1 cellular context compared by ENCODE assay signal in the genomic region with DNA sequence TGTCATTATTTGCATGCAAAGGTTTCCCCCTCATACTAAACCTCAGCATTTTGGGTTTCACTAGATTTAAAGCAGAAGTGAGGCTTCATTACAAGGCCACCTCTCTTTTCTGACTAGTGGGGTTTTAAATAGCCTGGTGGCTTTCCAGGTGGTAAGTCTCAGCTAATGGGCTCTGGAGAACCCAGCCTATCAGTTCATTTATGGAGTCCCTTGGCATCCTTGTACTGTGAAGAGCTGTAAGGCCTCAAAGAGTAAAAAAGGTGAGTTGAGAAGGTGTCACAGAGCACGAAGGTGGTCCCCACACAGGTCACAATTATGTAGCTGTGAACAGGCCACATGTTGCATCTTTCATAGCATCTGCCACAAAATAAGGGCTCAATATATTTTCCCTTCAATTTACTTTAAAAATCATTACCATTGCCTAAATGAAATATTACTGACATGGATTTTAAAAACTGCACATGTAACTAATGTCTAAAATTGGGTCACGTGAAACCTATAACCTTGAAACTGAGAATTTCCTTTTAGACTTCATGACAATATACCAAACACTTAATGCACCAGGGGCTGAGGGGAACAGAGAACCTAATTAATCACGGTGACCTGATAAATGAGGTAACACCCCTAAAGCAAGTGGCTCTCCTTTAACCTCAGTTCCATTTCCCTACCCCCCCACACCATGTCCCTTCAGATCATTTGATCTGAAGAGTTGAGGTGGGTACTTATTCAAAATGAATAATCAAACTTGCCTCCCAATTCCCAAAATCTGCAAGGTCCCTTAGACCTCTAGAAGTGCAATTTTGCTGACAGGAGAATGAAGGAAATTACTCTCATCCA.
TF ChIP-seq lines count a peak whose summit lies in the region.

No MANE protein-coding gene starts in this region.

TF ChIP-seq in GM23338, 12 proteins besides CTCF, POLR2A, EP300 and RAD21 (continued from another document):
- TF ChIP-seq, protein P1, sequence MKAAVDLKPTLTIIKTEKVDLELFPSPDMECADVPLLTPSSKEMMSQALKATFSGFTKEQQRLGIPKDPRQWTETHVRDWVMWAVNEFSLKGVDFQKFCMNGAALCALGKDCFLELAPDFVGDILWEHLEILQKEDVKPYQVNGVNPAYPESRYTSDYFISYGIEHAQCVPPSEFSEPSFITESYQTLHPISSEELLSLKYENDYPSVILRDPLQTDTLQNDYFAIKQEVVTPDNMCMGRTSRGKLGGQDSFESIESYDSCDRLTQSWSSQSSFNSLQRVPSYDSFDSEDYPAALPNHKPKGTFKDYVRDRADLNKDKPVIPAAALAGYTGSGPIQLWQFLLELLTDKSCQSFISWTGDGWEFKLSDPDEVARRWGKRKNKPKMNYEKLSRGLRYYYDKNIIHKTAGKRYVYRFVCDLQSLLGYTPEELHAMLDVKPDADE (IDR thresholded peaks at IDR 0.05) = no peak
- TF ChIP-seq STAT1 (IDR thresholded peaks at IDR 0.05; ENCODE audit: unreplicated experiment) (no peak), EZH2phosphoT487 (IDR thresholded peaks at IDR 0.05; ENCODE audit: unreplicated experiment) (no peak), POLR2AphosphoS5 (IDR thresholded peaks at IDR 0.05; ENCODE audit: low read depth) (no peak)
- TF ChIP-seq, protein P2, sequence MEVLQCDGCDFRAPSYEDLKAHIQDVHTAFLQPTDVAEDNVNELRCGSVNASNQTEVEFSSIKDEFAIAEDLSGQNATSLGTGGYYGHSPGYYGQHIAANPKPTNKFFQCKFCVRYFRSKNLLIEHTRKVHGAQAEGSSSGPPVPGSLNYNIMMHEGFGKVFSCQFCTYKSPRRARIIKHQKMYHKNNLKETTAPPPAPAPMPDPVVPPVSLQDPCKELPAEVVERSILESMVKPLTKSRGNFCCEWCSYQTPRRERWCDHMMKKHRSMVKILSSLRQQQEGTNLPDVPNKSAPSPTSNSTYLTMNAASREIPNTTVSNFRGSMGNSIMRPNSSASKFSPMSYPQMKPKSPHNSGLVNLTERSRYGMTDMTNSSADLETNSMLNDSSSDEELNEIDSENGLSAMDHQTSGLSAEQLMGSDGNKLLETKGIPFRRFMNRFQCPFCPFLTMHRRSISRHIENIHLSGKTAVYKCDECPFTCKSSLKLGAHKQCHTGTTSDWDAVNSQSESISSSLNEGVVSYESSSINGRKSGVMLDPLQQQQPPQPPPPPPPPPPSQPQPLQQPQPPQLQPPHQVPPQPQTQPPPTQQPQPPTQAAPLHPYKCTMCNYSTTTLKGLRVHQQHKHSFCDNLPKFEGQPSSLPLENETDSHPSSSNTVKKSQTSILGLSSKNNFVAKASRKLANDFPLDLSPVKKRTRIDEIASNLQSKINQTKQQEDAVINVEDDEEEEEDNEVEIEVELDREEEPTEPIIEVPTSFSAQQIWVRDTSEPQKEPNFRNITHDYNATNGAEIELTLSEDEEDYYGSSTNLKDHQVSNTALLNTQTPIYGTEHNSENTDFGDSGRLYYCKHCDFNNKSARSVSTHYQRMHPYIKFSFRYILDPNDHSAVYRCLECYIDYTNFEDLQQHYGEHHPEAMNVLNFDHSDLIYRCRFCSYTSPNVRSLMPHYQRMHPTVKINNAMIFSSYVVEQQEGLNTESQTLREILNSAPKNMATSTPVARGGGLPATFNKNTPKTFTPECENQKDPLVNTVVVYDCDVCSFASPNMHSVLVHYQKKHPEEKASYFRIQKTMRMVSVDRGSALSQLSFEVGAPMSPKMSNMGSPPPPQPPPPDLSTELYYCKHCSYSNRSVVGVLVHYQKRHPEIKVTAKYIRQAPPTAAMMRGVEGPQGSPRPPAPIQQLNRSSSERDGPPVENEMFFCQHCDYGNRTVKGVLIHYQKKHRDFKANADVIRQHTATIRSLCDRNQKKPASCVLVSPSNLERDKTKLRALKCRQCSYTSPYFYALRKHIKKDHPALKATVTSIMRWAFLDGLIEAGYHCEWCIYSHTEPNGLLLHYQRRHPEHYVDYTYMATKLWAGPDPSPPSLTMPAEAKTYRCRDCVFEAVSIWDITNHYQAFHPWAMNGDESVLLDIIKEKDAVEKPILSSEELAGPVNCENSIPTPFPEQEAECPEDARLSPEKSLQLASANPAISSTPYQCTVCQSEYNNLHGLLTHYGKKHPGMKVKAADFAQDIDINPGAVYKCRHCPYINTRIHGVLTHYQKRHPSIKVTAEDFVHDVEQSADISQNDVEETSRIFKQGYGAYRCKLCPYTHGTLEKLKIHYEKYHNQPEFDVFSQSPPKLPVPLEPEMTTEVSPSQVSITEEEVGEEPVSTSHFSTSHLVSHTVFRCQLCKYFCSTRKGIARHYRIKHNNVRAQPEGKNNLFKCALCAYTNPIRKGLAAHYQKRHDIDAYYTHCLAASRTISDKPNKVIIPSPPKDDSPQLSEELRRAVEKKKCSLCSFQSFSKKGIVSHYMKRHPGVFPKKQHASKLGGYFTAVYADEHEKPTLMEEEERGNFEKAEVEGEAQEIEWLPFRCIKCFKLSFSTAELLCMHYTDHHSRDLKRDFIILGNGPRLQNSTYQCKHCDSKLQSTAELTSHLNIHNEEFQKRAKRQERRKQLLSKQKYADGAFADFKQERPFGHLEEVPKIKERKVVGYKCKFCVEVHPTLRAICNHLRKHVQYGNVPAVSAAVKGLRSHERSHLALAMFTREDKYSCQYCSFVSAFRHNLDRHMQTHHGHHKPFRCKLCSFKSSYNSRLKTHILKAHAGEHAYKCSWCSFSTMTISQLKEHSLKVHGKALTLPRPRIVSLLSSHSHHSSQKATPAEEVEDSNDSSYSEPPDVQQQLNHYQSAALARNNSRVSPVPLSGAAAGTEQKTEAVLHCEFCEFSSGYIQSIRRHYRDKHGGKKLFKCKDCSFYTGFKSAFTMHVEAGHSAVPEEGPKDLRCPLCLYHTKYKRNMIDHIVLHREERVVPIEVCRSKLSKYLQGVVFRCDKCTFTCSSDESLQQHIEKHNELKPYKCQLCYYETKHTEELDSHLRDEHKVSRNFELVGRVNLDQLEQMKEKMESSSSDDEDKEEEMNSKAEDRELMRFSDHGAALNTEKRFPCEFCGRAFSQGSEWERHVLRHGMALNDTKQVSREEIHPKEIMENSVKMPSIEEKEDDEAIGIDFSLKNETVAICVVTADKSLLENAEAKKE (CRISPR knock-in tag; IDR thresholded peaks at IDR 0.05) = no peak
